In genomic region chr13:79742923-79743322, GRCh38 we compare ENCODE assay signal across 30 cellular contexts.
"Had no signal": no experiment of that assay in that cellular context is flagged by ENCODE, and none has a peak within 500 bp of the region (broad histone marks: within the 10 kb centered on the region; RNA-seq: fewer than 3 reads in every experiment).

No MANE protein-coding gene starts in this region.

- H3K27ac ChIP-seq: adrenal gland, KMS-11, RWPE1, SJCRH30, VCaP had no signal

- H3K4me1 Mint-ChIP-seq: activated CD4-positive, alpha-beta T cell treated with anti-CD3 and anti-CD28 coated beads, Interleukin-2, amount 10 ng/mL, durations not matched to agents 7 days and 5 days; activated naive CD8-positive, alpha-beta T cell treated with anti-CD3 and anti-CD28 coated beads, Interleukin-2, amount 10 ng/mL, durations not matched to agents 7 days and 5 days; T-cell had no signal

- H3K4me3 ChIP-seq: adrenal gland, SJCRH30 had no signal

- H3K27ac Mint-ChIP-seq: activated CD4-positive, alpha-beta memory T cell treated with anti-CD3 and anti-CD28 coated beads for 36 hours; activated CD4-positive, alpha-beta T cell treated with anti-CD3 and anti-CD28 coated beads, Interleukin-2, amount 10 ng/mL, durations not matched to agents 7 days and 5 days; activated naive CD8-positive, alpha-beta T cell treated with anti-CD3 and anti-CD28 coated beads, Interleukin-2, amount 10 ng/mL, durations not matched to agents 7 days and 5 days; T-cell had no signal

- FAIRE-seq: TTC549 had no signal

- H3K36me3 Mint-ChIP-seq: activated CD4-positive, alpha-beta memory T cell treated with anti-CD3 and anti-CD28 coated beads for 36 hours; activated naive CD8-positive, alpha-beta T cell treated with anti-CD3 and anti-CD28 coated beads, Interleukin-2, amount 10 ng/mL, durations not matched to agents 7 days and 5 days; T-cell had no signal

- H3K27me3 Mint-ChIP-seq: activated CD4-positive, alpha-beta memory T cell treated with anti-CD3 and anti-CD28 coated beads for 36 hours; activated CD4-positive, alpha-beta T cell treated with anti-CD3 and anti-CD28 coated beads, Interleukin-2, amount 10 ng/mL, durations not matched to agents 7 days and 5 days; activated naive CD8-positive, alpha-beta T cell treated with anti-CD3 and anti-CD28 coated beads, Interleukin-2, amount 10 ng/mL, durations not matched to agents 7 days and 5 days had no signal

- DNase-seq: activated CD4-positive, alpha-beta memory T cell treated with anti-CD3 and anti-CD28 coated beads for 36 hours; activated CD4-positive, alpha-beta T cell treated with anti-CD3 and anti-CD28 coated beads, Interleukin-2, amount 10 ng/mL, durations not matched to agents 7 days and 5 days; activated CD4-positive, CD25-positive, alpha-beta regulatory T cell; activated CD8-positive, alpha-beta memory T cell treated with anti-CD3 and anti-CD28 coated beads for 24 hours; activated gamma-delta T cell treated with Interleukin-2 at 50 U/mL for 16 hours; activated naive CD4-positive, alpha-beta T cell treated with anti-CD3 and anti-CD28 coated beads, Interleukin-2, amount 50 U/mL, for 16 hours; activated naive CD8-positive, alpha-beta T cell treated with anti-CD3 and anti-CD28 coated beads, Interleukin-2, amount 10 ng/mL, durations not matched to agents 7 days and 5 days; activated T-cell treated with anti-CD3 and anti-CD28 coated beads, Interleukin-2, amount 50 U/mL, for 4 hours; anterior cingulate cortex; central memory CD4-positive, alpha-beta T cell; MM.1S; NCI-H1105; NCI-H1436; NCI-H1694 treated with DMSO at 0.1 percent for 48 hours; NCI-H2029 treated with DMSO at 0.1 percent for 48 hours; NCI-H345; NCI-H510A; NCI-H69; NK-92 treated with Interleukin-12 subunit alpha and Interleukin-12 subunit beta, amount 100 ng/mL, for 24 hours; OCI-M1; Right ventricle myocardium superior; SJCRH30; T-cell; T-helper 2 cell; T1000 had no signal

- H3K9me3 Mint-ChIP-seq: activated CD4-positive, alpha-beta memory T cell treated with anti-CD3 and anti-CD28 coated beads for 36 hours; activated CD4-positive, alpha-beta T cell treated with anti-CD3 and anti-CD28 coated beads, Interleukin-2, amount 10 ng/mL, durations not matched to agents 7 days and 5 days; activated naive CD8-positive, alpha-beta T cell treated with anti-CD3 and anti-CD28 coated beads, Interleukin-2, amount 10 ng/mL, durations not matched to agents 7 days and 5 days; activated T-cell treated with anti-CD3 and anti-CD28 coated beads, Interleukin-2, amount 50 U/mL, for 4 hours; T-cell had no signal

- H3K4me2 ChIP-seq: KMS-11 had no signal

- H3K9ac ChIP-seq: KMS-11 had no signal

- H3K36me3 ChIP-seq: adrenal gland, SJCRH30 had no signal

- H3K27me3 ChIP-seq: adrenal gland, SJCRH30 had no signal

- H3K4me3 Mint-ChIP-seq: activated CD4-positive, alpha-beta memory T cell treated with anti-CD3 and anti-CD28 coated beads for 36 hours; activated CD4-positive, alpha-beta T cell treated with anti-CD3 and anti-CD28 coated beads, Interleukin-2, amount 10 ng/mL, durations not matched to agents 7 days and 5 days; activated naive CD8-positive, alpha-beta T cell treated with anti-CD3 and anti-CD28 coated beads, Interleukin-2, amount 10 ng/mL, durations not matched to agents 7 days and 5 days; activated T-cell treated with anti-CD3 and anti-CD28 coated beads, Interleukin-2, amount 50 U/mL, for 4 hours; T-cell had no signal

- H3K9me3 ChIP-seq: adrenal gland, SJCRH30 had no signal
